Comparison of ENCODE assay signal across 8 cellular contexts in the genomic region with DNA sequence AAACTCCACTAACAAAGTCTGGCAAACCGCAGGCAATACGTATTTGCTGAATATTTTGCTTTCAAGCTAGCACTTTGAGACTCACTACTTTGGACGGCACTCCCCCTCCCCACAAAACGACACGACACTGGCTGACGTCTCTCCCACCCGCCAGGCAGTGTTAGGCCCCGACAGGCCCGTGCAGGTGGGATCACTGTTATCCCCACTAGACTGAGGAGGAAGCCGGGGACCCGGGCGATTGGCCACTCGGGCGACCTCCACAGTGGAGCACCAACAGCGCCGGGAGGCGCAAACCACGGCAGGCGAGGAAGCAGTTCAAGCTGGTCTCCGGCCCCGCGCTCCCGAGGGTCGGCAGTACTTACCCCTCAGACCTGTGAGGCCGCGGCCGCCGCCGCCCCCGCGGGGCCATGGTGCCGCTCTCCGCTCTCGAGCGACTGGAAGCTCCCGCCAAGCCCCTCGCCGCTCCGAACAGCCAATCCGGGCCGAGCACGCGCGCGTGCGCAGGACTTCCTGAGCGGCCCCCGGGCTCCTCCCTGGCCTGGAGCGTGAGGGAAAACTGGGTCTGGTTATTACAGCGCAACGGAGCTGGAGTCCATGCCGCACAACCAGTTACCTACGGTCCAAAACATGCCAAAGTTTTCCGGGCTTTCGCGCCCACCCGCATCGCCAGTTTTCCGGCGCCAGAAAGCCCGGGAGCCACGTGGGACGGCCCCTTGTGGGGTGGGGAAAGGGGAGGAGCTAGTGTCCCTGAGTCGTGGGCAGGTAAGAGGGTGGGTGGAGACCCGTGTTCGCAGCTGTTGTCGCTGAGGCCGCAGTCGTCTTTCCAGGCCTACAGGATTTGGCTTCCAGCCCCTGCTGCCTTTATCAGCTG. TPM values are rescaled to one million over a fixed set of nuclear protein-coding genes. Genes with fewer than 3 reads are reported as not detected.
A peak's percentile ranks its signal among the peaks of the same experiment; 100 is the strongest.
DNase-seq lines count a peak whose midpoint lies in the region; ATAC-seq and TF ChIP-seq lines count a peak whose summit lies in the region.

A gene with protein sequence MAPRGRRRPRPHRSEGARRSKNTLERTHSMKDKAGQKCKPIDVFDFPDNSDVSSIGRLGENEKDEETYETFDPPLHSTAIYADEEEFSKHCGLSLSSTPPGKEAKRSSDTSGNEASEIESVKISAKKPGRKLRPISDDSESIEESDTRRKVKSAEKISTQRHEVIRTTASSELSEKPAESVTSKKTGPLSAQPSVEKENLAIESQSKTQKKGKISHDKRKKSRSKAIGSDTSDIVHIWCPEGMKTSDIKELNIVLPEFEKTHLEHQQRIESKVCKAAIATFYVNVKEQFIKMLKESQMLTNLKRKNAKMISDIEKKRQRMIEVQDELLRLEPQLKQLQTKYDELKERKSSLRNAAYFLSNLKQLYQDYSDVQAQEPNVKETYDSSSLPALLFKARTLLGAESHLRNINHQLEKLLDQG (minus strand): TSS at position 443 of the 871 bp plus-strand sequence. CDS start 34 bp downstream, at position 409.

- peak within 1 kb of the TSS; percentile 94 for H3K9ac ChIP-seq in SK-N-SH

- H3F3A ChIP-seq in SK-N-SH (replicated peaks; ENCODE audit: insufficient read depth): peaks cover 2% of the 10 kb centered on the region

- no peaks in the 10 kb centered on the region for H3K9me3 ChIP-seq in SK-N-SH

- peaks cover 43% of the 10 kb centered on the region for H3K79me2 ChIP-seq in SK-N-SH (ENCODE audit: insufficient read depth)

- peaks cover 5 to 10% of the 10 kb centered on the region in 2 experiments for H3K36me3 ChIP-seq in SK-N-SH (replicated peaks in 1 of 2; ENCODE audit: control insufficient read depth in 1 of 2, insufficient read depth in 2 of 2, low read length in 1 of 2)

- H2AFZ ChIP-seq in SK-N-SH (ENCODE audit: low read depth): peak within 1 kb of the TSS; percentile 98

- ATAC-seq in HG02571 (IDR thresholded peaks at IDR 0.05; ENCODE audit: unreplicated experiment): peak; percentile 93

- no peaks in the 10 kb centered on the region for H4K20me1 ChIP-seq in SK-N-SH (ENCODE audit: insufficient read depth)

- H3K4me1 ChIP-seq in SK-N-SH (ENCODE audit: control insufficient read depth in 1 of 2, insufficient read depth in 2 of 2, low read depth in 1 of 2, low read length in 1 of 2): peaks cover 11 to 18% of the 10 kb centered on the region in 2 experiments; a peak in 3 of 4 replicates

- peak within 1 kb of the TSS; percentile 95 to 97 for H3K4me3 ChIP-seq in SK-N-SH (ENCODE audit: low read depth in 2 of 2, low read length in 1 of 2)

- TF ChIP-seq CTCF in SK-N-SH (IDR thresholded peaks at IDR 0.05): no peak

- peak within 1 kb of the TSS; percentile 53 to 85 for H3K27ac ChIP-seq in SK-N-SH (ENCODE audit: low read depth in 2 of 2, low read length in 1 of 2)
- peak within 1 kb of the TSS; percentile 5 for H3K27ac ChIP-seq in temporal lobe (ENCODE audit: low read depth, low read length)

- TF ChIP-seq EP300 in SK-N-SH (IDR thresholded peaks at IDR 0.05; ENCODE audit: borderline replicate concordance in 1 of 2, low read depth in 1 of 2, low read length in 1 of 2): peak; percentile 24 to 34; a peak in 2 of 4 replicates

- POLR2A ChIA-PET in SK-N-SH (lab: Yijun Ruan, JAX): interaction anchor here (0.8 to 1.6 kb wide), 6 partner anchors 12 to 662 kb away, joined by 3 to 7 read pairs (median 3); a partner anchor contains a TSS

- peak; percentile 97 for DNase-seq in GM04504 (ENCODE audit: low read depth)
- peak; percentile 99 for DNase-seq in NCI-H1048 (lab: John Stamatoyannopoulos, UW)
- DNase-seq in SK-N-SH: peak; percentile 99
- peak; percentile 95 for DNase-seq in activated naive CD4-positive, alpha-beta T cell treated with anti-CD3 and anti-CD28 coated beads, Interleukin-2, amount 50 U/mL, for 16 hours
- peak; percentile 96 for DNase-seq in globus pallidus (ENCODE audit: low spot score)
- DNase-seq in nucleus accumbens (lab: John Stamatoyannopoulos, UW): peak; percentile 75 to 98 (median 96)

- no peak; the same call in 1 of the 2 replicates for TF ChIP-seq RAD21 in SK-N-SH (IDR thresholded peaks at IDR 0.05; ENCODE audit: low read length)

- H3K9me2 ChIP-seq in SK-N-SH: no peaks in the 10 kb centered on the region

- CTCF ChIA-PET in SK-N-SH (lab: Yijun Ruan, JAX): interaction anchor here (0.8 to 3.2 kb wide), 11 partner anchors 9 to 450 kb away, joined by 3 to 17 read pairs (median 4); no protein-coding TSS in a partner anchor

- H3K27me3 ChIP-seq in SK-N-SH (ENCODE audit: insufficient read depth): no peaks in the 10 kb centered on the region

- peak within 1 kb of the TSS; percentile 95 for H3K4me2 ChIP-seq in SK-N-SH

- 1% methylated on average over 21 of the region's 69 CpGs for WGBS in SK-N-SH (ENCODE audit: low lambda C conversion rate)

TF ChIP-seq in SK-N-SH, 30 proteins besides CTCF, POLR2A, EP300 and RAD21 (continues in another document):
- peak; percentile 93 for TF ChIP-seq MXI1 (IDR thresholded peaks at IDR 0.05; ENCODE audit: low read depth, low read length)
- peak; percentile 80 for TF ChIP-seq POLR2AphosphoS5 (IDR thresholded peaks at IDR 0.05; ENCODE audit: low read depth, low read length)
- TF ChIP-seq TAF1 (IDR thresholded peaks at IDR 0.05; ENCODE audit: borderline replicate concordance, low read depth, low read length): peak; percentile 80
- 0 out of 2 replicates have a peak, but pooled peaks have one; percentile 17 for TF ChIP-seq RXRA (IDR thresholded peaks at IDR 0.05; ENCODE audit: borderline replicate concordance, low read depth)
- peak; percentile 81 for TF ChIP-seq ELF1 (IDR thresholded peaks at IDR 0.05)
- TF ChIP-seq, protein P1, sequence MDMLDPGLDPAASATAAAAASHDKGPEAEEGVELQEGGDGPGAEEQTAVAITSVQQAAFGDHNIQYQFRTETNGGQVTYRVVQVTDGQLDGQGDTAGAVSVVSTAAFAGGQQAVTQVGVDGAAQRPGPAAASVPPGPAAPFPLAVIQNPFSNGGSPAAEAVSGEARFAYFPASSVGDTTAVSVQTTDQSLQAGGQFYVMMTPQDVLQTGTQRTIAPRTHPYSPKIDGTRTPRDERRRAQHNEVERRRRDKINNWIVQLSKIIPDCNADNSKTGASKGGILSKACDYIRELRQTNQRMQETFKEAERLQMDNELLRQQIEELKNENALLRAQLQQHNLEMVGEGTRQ (IDR thresholded peaks at IDR 0.05; ENCODE audit: borderline replicate concordance, low read depth, low read length): peak; percentile 31; the same call in 1 of the 2 replicates
- peak; percentile 58; the same call in 1 of the 2 replicates for TF ChIP-seq TCF12 (IDR thresholded peaks at IDR 0.05)
- TF ChIP-seq RCOR1 (IDR thresholded peaks at IDR 0.05; ENCODE audit: low read length): peak; percentile 86
- TF ChIP-seq CHD2 (IDR thresholded peaks at IDR 0.05; ENCODE audit: low read length, partially characterized antibody): peak; percentile 93
- TF ChIP-seq NRF1 (IDR thresholded peaks at IDR 0.05; ENCODE audit: low read depth, low read length): peak; percentile 97
- TF ChIP-seq YY1 (IDR thresholded peaks at IDR 0.05; ENCODE audit: low read depth): peak; percentile 83
- TF ChIP-seq EZH2phosphoT487 (IDR thresholded peaks at IDR 0.05; ENCODE audit: borderline replicate concordance, low read depth): no peak
- TF ChIP-seq, protein P2, sequence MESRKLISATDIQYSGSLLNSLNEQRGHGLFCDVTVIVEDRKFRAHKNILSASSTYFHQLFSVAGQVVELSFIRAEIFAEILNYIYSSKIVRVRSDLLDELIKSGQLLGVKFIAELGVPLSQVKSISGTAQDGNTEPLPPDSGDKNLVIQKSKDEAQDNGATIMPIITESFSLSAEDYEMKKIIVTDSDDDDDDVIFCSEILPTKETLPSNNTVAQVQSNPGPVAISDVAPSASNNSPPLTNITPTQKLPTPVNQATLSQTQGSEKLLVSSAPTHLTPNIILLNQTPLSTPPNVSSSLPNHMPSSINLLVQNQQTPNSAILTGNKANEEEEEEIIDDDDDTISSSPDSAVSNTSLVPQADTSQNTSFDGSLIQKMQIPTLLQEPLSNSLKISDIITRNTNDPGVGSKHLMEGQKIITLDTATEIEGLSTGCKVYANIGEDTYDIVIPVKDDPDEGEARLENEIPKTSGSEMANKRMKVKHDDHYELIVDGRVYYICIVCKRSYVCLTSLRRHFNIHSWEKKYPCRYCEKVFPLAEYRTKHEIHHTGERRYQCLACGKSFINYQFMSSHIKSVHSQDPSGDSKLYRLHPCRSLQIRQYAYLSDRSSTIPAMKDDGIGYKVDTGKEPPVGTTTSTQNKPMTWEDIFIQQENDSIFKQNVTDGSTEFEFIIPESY (IDR thresholded peaks at IDR 0.05; ENCODE audit: borderline replicate concordance, low read depth): peak; percentile 46; the same call in 1 of the 2 replicates
- 0 out of 2 replicates have a peak, but pooled peaks have one; percentile 48 for TF ChIP-seq TEAD4 (IDR thresholded peaks at IDR 0.05; ENCODE audit: borderline replicate concordance, insufficient read depth)
- peak; percentile 66; the same call in 1 of the 2 replicates for TF ChIP-seq NFIC (IDR thresholded peaks at IDR 0.05; ENCODE audit: borderline replicate concordance)
- TF ChIP-seq GABPA (IDR thresholded peaks at IDR 0.05; ENCODE audit: low read depth): peak; percentile 32; the same call in 1 of the 2 replicates
- TF ChIP-seq, protein P3, sequence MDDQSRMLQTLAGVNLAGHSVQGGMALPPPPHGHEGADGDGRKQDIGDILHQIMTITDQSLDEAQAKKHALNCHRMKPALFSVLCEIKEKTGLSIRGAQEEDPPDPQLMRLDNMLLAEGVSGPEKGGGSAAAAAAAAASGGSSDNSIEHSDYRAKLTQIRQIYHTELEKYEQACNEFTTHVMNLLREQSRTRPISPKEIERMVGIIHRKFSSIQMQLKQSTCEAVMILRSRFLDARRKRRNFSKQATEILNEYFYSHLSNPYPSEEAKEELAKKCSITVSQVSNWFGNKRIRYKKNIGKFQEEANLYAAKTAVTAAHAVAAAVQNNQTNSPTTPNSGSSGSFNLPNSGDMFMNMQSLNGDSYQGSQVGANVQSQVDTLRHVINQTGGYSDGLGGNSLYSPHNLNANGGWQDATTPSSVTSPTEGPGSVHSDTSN (IDR thresholded peaks at IDR 0.05): peak; percentile 54; the same call in 1 of the 2 replicates
- no peak for TF ChIP-seq FOSL2 (IDR thresholded peaks at IDR 0.05; ENCODE audit: borderline replicate concordance, low read depth)
- TF ChIP-seq, protein P4, sequence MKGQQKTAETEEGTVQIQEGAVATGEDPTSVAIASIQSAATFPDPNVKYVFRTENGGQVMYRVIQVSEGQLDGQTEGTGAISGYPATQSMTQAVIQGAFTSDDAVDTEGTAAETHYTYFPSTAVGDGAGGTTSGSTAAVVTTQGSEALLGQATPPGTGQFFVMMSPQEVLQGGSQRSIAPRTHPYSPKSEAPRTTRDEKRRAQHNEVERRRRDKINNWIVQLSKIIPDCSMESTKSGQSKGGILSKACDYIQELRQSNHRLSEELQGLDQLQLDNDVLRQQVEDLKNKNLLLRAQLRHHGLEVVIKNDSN (IDR thresholded peaks at IDR 0.05; ENCODE audit: borderline replicate concordance, low read depth): peak; percentile 78

RNA-seq across cellular contexts. Expression of the gene that starts here (rescaled TPM):
- polyA plus RNA-seq in SK-N-SH (2012; rRNA removed): 8.7 and 9.6 TPM in 2 replicates
- polyA plus RNA-seq in SK-N-SH (2012; cell fraction: cytosol; rRNA removed): 14.4 and 19.1 TPM in 2 replicates
- 3.9 and 8.2 TPM in 2 replicates for polyA plus RNA-seq in SK-N-SH (2012; cell fraction: nucleus; rRNA removed)
- 5.2 TPM for total RNA-seq in temporal lobe

Comparison
In these comparisons a context has a peak if more than half of its experiments do, and no peak if none do; other contexts are left out.
1. Peak in every context shown above with its lines: DNase-seq, ATAC-seq, H3K4me3 ChIP-seq and H3K27ac ChIP-seq.